1 cellular context compared by ENCODE assay signal in genomic region chr10:8361510-8361844, GRCh38.
TF ChIP-seq lines count a peak whose summit lies in the region.

No MANE protein-coding gene starts in this region.

TF ChIP-seq in GM23338, 12 proteins besides CTCF, POLR2A, EP300 and RAD21:
- no peak for TF ChIP-seq ZNF462 (CRISPR knock-in tag; IDR thresholded peaks at IDR 0.05)
- TF ChIP-seq REST (IDR thresholded peaks at IDR 0.05; ENCODE audit: unreplicated experiment): no peak
- no peak for TF ChIP-seq NANOG (IDR thresholded peaks at IDR 0.05; ENCODE audit: borderline replicate concordance)
- no peak for TF ChIP-seq POLR2AphosphoS5 (IDR thresholded peaks at IDR 0.05; ENCODE audit: low read depth)
- TF ChIP-seq ZNF331 (CRISPR knock-in tag; IDR thresholded peaks at IDR 0.05; ENCODE audit: low read depth): no peak
- no peak for TF ChIP-seq STAT1 (IDR thresholded peaks at IDR 0.05; ENCODE audit: unreplicated experiment)
- no peak for TF ChIP-seq EZH2 (IDR thresholded peaks at IDR 0.05; ENCODE audit: low read depth, unreplicated experiment)
- no peak for TF ChIP-seq ETS1 (IDR thresholded peaks at IDR 0.05)
- no peak for TF ChIP-seq JUNB (IDR thresholded peaks at IDR 0.05; ENCODE audit: unreplicated experiment)
- no peak for TF ChIP-seq EZH2phosphoT487 (IDR thresholded peaks at IDR 0.05; ENCODE audit: unreplicated experiment)
- no peak for TF ChIP-seq CREB1 (CRISPR knock-in tag; IDR thresholded peaks at IDR 0.05; ENCODE audit: low read depth)
TF ChIP-seq in GM23338: peak in this region for 0.
